ENCODE assay signal across 21 cellular contexts in genomic region chr10:58742141-58742540, GRCh38.
"Had no signal": no experiment of that assay in that cellular context is flagged by ENCODE, and none has a peak within 500 bp of the region (broad histone marks: within the 10 kb centered on the region; RNA-seq: fewer than 3 reads in every experiment).

No MANE protein-coding gene starts in this region.

- H3K9me3 ChIP-seq: heart right ventricle, suprapubic skin had no signal

- H3K9me3 Mint-ChIP-seq: activated CD4-positive, alpha-beta memory T cell treated with anti-CD3 and anti-CD28 coated beads, Interleukin-2, amount 10 ng/mL, durations not matched to agents 7 days and 5 days; activated T-cell treated with anti-CD3 and anti-CD28 coated beads, Interleukin-2, amount 50 U/mL, for 72 hours; dendritic cell treated with granulocyte-macrophage colony-stimulating factor and Interleukin-4, amounts not matched to agents 40 ng/mL and 50 ng/mL, for 4 days; T-helper 1 cell treated with Interleukin-12 subunit alpha and Interleukin-12 subunit beta and Interleukin-4 antibody, amounts not matched to agents 30 μg/mL and 1 μg/mL, for 36 hours had no signal

- ATAC-seq: activated CD4-positive, alpha-beta T cell treated with anti-CD3 and anti-CD28 coated beads for 36 hours; activated naive CD4-positive, alpha-beta T cell treated with anti-CD3 and anti-CD28 coated beads, Interleukin-2, amount 50 U/mL, for 72 hours; activated T-cell treated with anti-CD3 and anti-CD28 coated beads, Interleukin-2, amount 50 U/mL, for 72 hours; gastroesophageal sphincter; heart right ventricle; left colon had no signal

- H3K4me3 Mint-ChIP-seq: activated CD4-positive, alpha-beta memory T cell treated with anti-CD3 and anti-CD28 coated beads, Interleukin-2, amount 10 ng/mL, durations not matched to agents 7 days and 5 days; activated CD4-positive, alpha-beta T cell treated with anti-CD3 and anti-CD28 coated beads for 36 hours; activated T-cell treated with anti-CD3 and anti-CD28 coated beads, Interleukin-2, amount 50 U/mL, for 72 hours; dendritic cell treated with granulocyte-macrophage colony-stimulating factor and Interleukin-4, amounts not matched to agents 40 ng/mL and 50 ng/mL, for 4 days; naive B cell; stimulated activated naive CD8-positive, alpha-beta T cell treated with anti-CD3 and anti-CD28 coated beads, Interleukin-15, Interleukin-2, amounts not matched to agents 100 ng/mL and 50 ng/mL, for 24 hours; T-helper 1 cell treated with Interleukin-12 subunit alpha and Interleukin-12 subunit beta and Interleukin-4 antibody, amounts not matched to agents 30 μg/mL and 1 μg/mL, for 36 hours had no signal

- H3K27ac ChIP-seq: gastroesophageal sphincter, suprapubic skin had no signal

- H3K36me3 ChIP-seq: brain microvascular endothelial cell, gastroesophageal sphincter, heart right ventricle, suprapubic skin had no signal

- H3K4me1 Mint-ChIP-seq: activated CD4-positive, alpha-beta memory T cell treated with anti-CD3 and anti-CD28 coated beads, Interleukin-2, amount 10 ng/mL, durations not matched to agents 7 days and 5 days; activated CD4-positive, alpha-beta T cell treated with anti-CD3 and anti-CD28 coated beads for 36 hours; naive B cell had no signal

- H3K36me3 Mint-ChIP-seq: activated naive CD4-positive, alpha-beta T cell treated with anti-CD3 and anti-CD28 coated beads, Interleukin-2, amount 50 U/mL, for 72 hours; naive B cell had no signal

- H3K27ac Mint-ChIP-seq: activated CD4-positive, alpha-beta memory T cell treated with anti-CD3 and anti-CD28 coated beads, Interleukin-2, amount 10 ng/mL, durations not matched to agents 7 days and 5 days; activated CD4-positive, alpha-beta T cell treated with anti-CD3 and anti-CD28 coated beads for 36 hours; activated naive CD4-positive, alpha-beta T cell treated with anti-CD3 and anti-CD28 coated beads, Interleukin-2, amount 50 U/mL, for 72 hours; activated T-cell treated with anti-CD3 and anti-CD28 coated beads, Interleukin-2, amount 50 U/mL, for 72 hours; dendritic cell treated with granulocyte-macrophage colony-stimulating factor and Interleukin-4, amounts not matched to agents 40 ng/mL and 50 ng/mL, for 4 days; naive B cell; stimulated activated naive CD8-positive, alpha-beta T cell treated with anti-CD3 and anti-CD28 coated beads, Interleukin-15, Interleukin-2, amounts not matched to agents 100 ng/mL and 50 ng/mL, for 24 hours; T-helper 1 cell treated with Interleukin-12 subunit alpha and Interleukin-12 subunit beta and Interleukin-4 antibody, amounts not matched to agents 30 μg/mL and 1 μg/mL, for 36 hours had no signal

- H3K4me3 ChIP-seq: gastroesophageal sphincter, heart right ventricle, lung, smooth muscle cell, suprapubic skin had no signal

- H3K27me3 ChIP-seq: brain microvascular endothelial cell, gastroesophageal sphincter, heart right ventricle, suprapubic skin had no signal

- DNase-seq: activated CD4-positive, alpha-beta memory T cell treated with anti-CD3 and anti-CD28 coated beads, Interleukin-2, amount 10 ng/mL, durations not matched to agents 7 days and 5 days; activated CD4-positive, alpha-beta T cell treated with anti-CD3 and anti-CD28 coated beads for 36 hours; activated gamma-delta T cell; activated T-cell treated with anti-CD3 and anti-CD28 coated beads, Interleukin-2, amount 50 U/mL, for 72 hours; amygdala; brain microvascular endothelial cell; cerebellar nuclear complex; effector memory CD4-positive, alpha-beta T cell; heart right ventricle; left colon; midbrain; naive B cell; posterior cingulate gyrus had no signal

- H3K27me3 Mint-ChIP-seq: activated CD4-positive, alpha-beta memory T cell treated with anti-CD3 and anti-CD28 coated beads, Interleukin-2, amount 10 ng/mL, durations not matched to agents 7 days and 5 days; dendritic cell treated with granulocyte-macrophage colony-stimulating factor and Interleukin-4, amounts not matched to agents 40 ng/mL and 50 ng/mL, for 4 days; naive B cell; stimulated activated naive CD8-positive, alpha-beta T cell treated with anti-CD3 and anti-CD28 coated beads, Interleukin-15, Interleukin-2, amounts not matched to agents 100 ng/mL and 50 ng/mL, for 24 hours had no signal
